Comparison of ENCODE assay signal across 8 cellular contexts in genomic region chr12:46368684-46369083, GRCh38. TPM values are rescaled to one million over a fixed set of nuclear protein-coding genes. Genes with fewer than 3 reads are reported as not detected.
DNase-seq lines count a peak whose midpoint lies in the region; ATAC-seq, FAIRE-seq and TF ChIP-seq lines count a peak whose summit lies in the region.

No MANE protein-coding gene starts in this region.

- peaks cover 50% of the 10 kb centered on the region for H3K4me1 Mint-ChIP-seq in activated T-helper 2 cell treated with anti-CD3 and anti-CD28 coated beads, Interferon-gamma antibody, Interleukin-2, Interleukin-4, amounts not matched to agents 10 μg/mL and 5 μg/mL and 100 μg/mL, durations not matched to agents 14 hours and 24 hours and 36 hours (ENCODE audit: low read depth)
- peaks cover 14% of the 10 kb centered on the region for H3K4me1 Mint-ChIP-seq in glutamatergic neuron (ENCODE audit: low read depth, unreplicated experiment)

- intact Hi-C loops in activated T-helper 2 cell treated with anti-CD3 and anti-CD28 coated beads, Interferon-gamma antibody, Interleukin-2, Interleukin-4, amounts not matched to agents 10 μg/mL and 5 μg/mL and 100 μg/mL, durations not matched to agents 14 hours and 24 hours and 36 hours (cut with micrococcal nuclease) = no loop called here
- intact Hi-C loops in posterior cingulate gyrus (cut with DNase I) = loop anchor here (10.0 kb wide), 2 partner anchors 234 to 566 kb away; no protein-coding TSS in a partner anchor

- 16 to 65% (median 32%) methylated on average over 1 of the region's 1 CpG for WGBS in small intestine, 3 donors

- H3K36me3 ChIP-seq in small intestine (ENCODE audit: control insufficient read depth in 2 of 2, insufficient read depth in 2 of 2, low read length in 2 of 2) = peaks cover 27 to 28% of the 10 kb centered on the region in 2 donors

- H3K4me3 Mint-ChIP-seq in activated T-helper 2 cell treated with anti-CD3 and anti-CD28 coated beads, Interferon-gamma antibody, Interleukin-2, Interleukin-4, amounts not matched to agents 10 μg/mL and 5 μg/mL and 100 μg/mL, durations not matched to agents 14 hours and 24 hours and 36 hours (ENCODE audit: low read depth) = peak overlapping the region; percentile 55
- peak overlapping the region; percentile 75 for H3K4me3 Mint-ChIP-seq in glutamatergic neuron (ENCODE audit: unreplicated experiment)

- no peaks in the 10 kb centered on the region for H3K9me3 Mint-ChIP-seq in activated T-helper 2 cell treated with anti-CD3 and anti-CD28 coated beads, Interferon-gamma antibody, Interleukin-2, Interleukin-4, amounts not matched to agents 10 μg/mL and 5 μg/mL and 100 μg/mL, durations not matched to agents 14 hours and 24 hours and 36 hours
- H3K9me3 Mint-ChIP-seq in glutamatergic neuron (ENCODE audit: unreplicated experiment) = peaks cover 17% of the 10 kb centered on the region

- peak overlapping the region; percentile 12 to 95 for H3K4me3 ChIP-seq in small intestine (ENCODE audit: low read depth in 1 of 2, low read length in 2 of 2)

- no peaks in the 10 kb centered on the region for H3K27me3 ChIP-seq in small intestine (ENCODE audit: control insufficient read depth in 2 of 2, insufficient read depth in 2 of 2, low read length in 2 of 2)

- H3K4me1 ChIP-seq in small intestine (ENCODE audit: control insufficient read depth in 2 of 2, insufficient read depth in 1 of 2, low read depth in 1 of 2, low read length in 1 of 2) = peaks cover 11% of the 10 kb centered on the region in 2 donors

- no peak for TF ChIP-seq CTCF in glutamatergic neuron (IDR thresholded peaks at IDR 0.05; ENCODE audit: partially characterized antibody, unreplicated experiment)

- no peak for FAIRE-seq in small intestine (lab: Jason Lieb, UNC)

- H3K27ac ChIP-seq in small intestine (ENCODE audit: low read depth in 1 of 2, low read length in 1 of 2) = no peak overlapping the region

- DNase-seq in HCEC 1CT (peak; percentile 2), glutamatergic neuron (no peak), small intestine (no peak), posterior cingulate gyrus (no peak), SIG-M5 (lab: John Stamatoyannopoulos, UW) (no peak), NOMO-1 (lab: John Stamatoyannopoulos, UW; ENCODE audit: unreplicated experiment in 2 of 2) (no peak)
- DNase-seq in activated T-helper 2 cell treated with anti-CD3 and anti-CD28 coated beads, Interferon-gamma antibody, Interleukin-2, Interleukin-4, amounts not matched to agents 10 μg/mL and 5 μg/mL and 100 μg/mL, durations not matched to agents 14 hours and 24 hours and 36 hours (ENCODE audit: low spot score) = no peak

- H3K36me3 Mint-ChIP-seq in activated T-helper 2 cell treated with anti-CD3 and anti-CD28 coated beads, Interferon-gamma antibody, Interleukin-2, Interleukin-4, amounts not matched to agents 10 μg/mL and 5 μg/mL and 100 μg/mL, durations not matched to agents 14 hours and 24 hours and 36 hours (ENCODE audit: low read depth) = peaks cover 80% of the 10 kb centered on the region
- H3K36me3 Mint-ChIP-seq in glutamatergic neuron (ENCODE audit: unreplicated experiment) = peaks cover 5% of the 10 kb centered on the region

- no peak for ATAC-seq in GM21360 (IDR thresholded peaks at IDR 0.05; ENCODE audit: unreplicated experiment)

- no peaks in the 10 kb centered on the region for H3K9me3 ChIP-seq in small intestine (ENCODE audit: control insufficient read depth, low read depth)

- peak overlapping the region; percentile 29 for H3K27ac Mint-ChIP-seq in activated T-helper 2 cell treated with anti-CD3 and anti-CD28 coated beads, Interferon-gamma antibody, Interleukin-2, Interleukin-4, amounts not matched to agents 10 μg/mL and 5 μg/mL and 100 μg/mL, durations not matched to agents 14 hours and 24 hours and 36 hours
- no peak overlapping the region for H3K27ac Mint-ChIP-seq in glutamatergic neuron (ENCODE audit: unreplicated experiment)

- no peaks in the 10 kb centered on the region for H3K27me3 Mint-ChIP-seq in activated T-helper 2 cell treated with anti-CD3 and anti-CD28 coated beads, Interferon-gamma antibody, Interleukin-2, Interleukin-4, amounts not matched to agents 10 μg/mL and 5 μg/mL and 100 μg/mL, durations not matched to agents 14 hours and 24 hours and 36 hours (ENCODE audit: low read depth)
- H3K27me3 Mint-ChIP-seq in glutamatergic neuron (ENCODE audit: unreplicated experiment) = peaks cover 15% of the 10 kb centered on the region

RNA-seq across cellular contexts. Expression of gene SLC38A2, which starts 3.9 kb away (rescaled TPM):
- total RNA-seq in activated T-helper 2 cell treated with anti-CD3 and anti-CD28 coated beads, Interferon-gamma antibody, Interleukin-2, Interleukin-4, amounts not matched to agents 10 μg/mL and 5 μg/mL and 100 μg/mL, durations not matched to agents 14 hours and 24 hours and 36 hours = 141 and 143 TPM in 2 replicates
- 262 TPM for total RNA-seq in glutamatergic neuron (ENCODE audit: unreplicated experiment)
- 10 to 100 TPM; 27.8 to 69.4 (median 32.9) TPM for polyA plus RNA-seq in small intestine
